In the genomic region with DNA sequence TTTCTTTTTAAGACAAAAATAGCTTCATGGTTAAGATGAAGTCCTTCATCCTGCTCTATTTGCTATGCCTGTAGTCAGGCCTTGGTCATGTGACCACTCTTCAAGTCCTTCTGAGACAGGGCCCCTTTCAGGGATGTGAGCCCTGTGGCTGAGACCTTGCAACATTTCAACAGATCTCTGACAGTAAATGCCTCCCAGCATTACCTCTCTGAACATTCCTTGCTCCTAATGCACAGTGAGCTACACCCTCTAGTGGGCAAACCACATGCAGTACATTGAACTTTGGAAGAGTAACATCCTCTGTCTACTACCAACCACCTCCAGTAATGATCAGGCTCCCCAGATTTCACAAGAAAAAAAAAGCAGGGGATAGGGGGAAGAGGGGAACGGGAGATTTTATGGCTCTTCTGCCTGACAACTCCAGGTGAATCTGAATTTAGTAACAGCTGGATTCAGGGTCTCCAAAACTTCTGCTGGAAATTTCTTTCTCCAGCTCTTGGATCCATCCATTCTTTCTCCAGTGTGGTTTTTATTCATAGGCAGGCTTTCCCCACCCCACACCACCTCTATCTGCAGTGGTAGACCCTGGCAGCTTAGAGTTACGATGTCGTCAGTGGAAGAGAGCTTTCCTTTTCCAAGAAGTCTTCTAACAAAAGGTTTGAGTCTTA, we compare ENCODE assay signal across 8 cellular contexts. TPM values are rescaled to one million over a fixed set of nuclear protein-coding genes. Genes with fewer than 3 reads are reported as not detected.
DNase-seq lines count a peak whose midpoint lies in the region; ATAC-seq and TF ChIP-seq lines count a peak whose summit lies in the region.

No MANE protein-coding gene starts in this region.

- H3K36me3 Mint-ChIP-seq in WTC11, result peaks cover 17% of the 10 kb centered on the region
- peaks cover 12% of the 10 kb centered on the region for H3K36me3 Mint-ChIP-seq in T-helper 2 cell treated with Interferon-gamma antibody and Interleukin-4, amounts not matched to agents 5 μg/mL and 100 μg/mL, for 36 hours (ENCODE audit: low read depth)

- CTCF ChIA-PET in WTC11 (lab: Charles Lee), result interaction anchor here (1.0 to 2.7 kb wide), 12 partner anchors 8 to 238 kb away, joined by 3 to 18 read pairs (median 4); no protein-coding TSS in a partner anchor

- POLR2A ChIA-PET in WTC11 (lab: Charles Lee), result no interaction called here

- TF ChIP-seq CTCF in WTC11 (IDR thresholded peaks at IDR 0.05), result peak; percentile 33

- H3K4me3 Mint-ChIP-seq in WTC11, result no peak overlapping the region
- no peak overlapping the region for H3K4me3 Mint-ChIP-seq in T-helper 2 cell treated with Interferon-gamma antibody and Interleukin-4, amounts not matched to agents 5 μg/mL and 100 μg/mL, for 36 hours

- H3K27ac Mint-ChIP-seq in WTC11, result no peak overlapping the region
- H3K27ac Mint-ChIP-seq in T-helper 2 cell treated with Interferon-gamma antibody and Interleukin-4, amounts not matched to agents 5 μg/mL and 100 μg/mL, for 36 hours, result no peak overlapping the region

- H3K4me1 Mint-ChIP-seq in WTC11, result peaks cover 4% of the 10 kb centered on the region
- peaks cover 7% of the 10 kb centered on the region for H3K4me1 Mint-ChIP-seq in T-helper 2 cell treated with Interferon-gamma antibody and Interleukin-4, amounts not matched to agents 5 μg/mL and 100 μg/mL, for 36 hours (ENCODE audit: low read depth)

- peak; percentile 2 for DNase-seq in COLO668 (lab: John Stamatoyannopoulos, UW; ENCODE audit: unreplicated experiment)
- DNase-seq in NCI-H2196 (lab: John Stamatoyannopoulos, UW; ENCODE audit: unreplicated experiment), result peak; percentile 41
- peak; percentile 36 for DNase-seq in WTC11 (ENCODE audit: low spot score)
- DNase-seq in glomerular visceral epithelial cell (ENCODE audit: extremely low spot score), result peak; percentile 50
- peak; percentile 78 for DNase-seq in renal cortical epithelial cell (ENCODE audit: low read depth)
- DNase-seq in T-helper 2 cell treated with Interferon-gamma antibody and Interleukin-4, amounts not matched to agents 5 μg/mL and 100 μg/mL, for 36 hours (ENCODE audit: low spot score), result no peak

- H3K27me3 Mint-ChIP-seq in WTC11 (ENCODE audit: low read depth), result no peaks in the 10 kb centered on the region
- no peaks in the 10 kb centered on the region for H3K27me3 Mint-ChIP-seq in T-helper 2 cell treated with Interferon-gamma antibody and Interleukin-4, amounts not matched to agents 5 μg/mL and 100 μg/mL, for 36 hours (ENCODE audit: low read depth)

- ATAC-seq in GM18858 (IDR thresholded peaks at IDR 0.05; ENCODE audit: unreplicated experiment), result peak; percentile 93
- peak; percentile 82 for ATAC-seq in HG03025 (IDR thresholded peaks at IDR 0.05; ENCODE audit: low FRiP score, unreplicated experiment)
- peak; percentile 99 for ATAC-seq in WTC11

- peaks cover 15% of the 10 kb centered on the region for H3K9me3 Mint-ChIP-seq in WTC11
- H3K9me3 Mint-ChIP-seq in T-helper 2 cell treated with Interferon-gamma antibody and Interleukin-4, amounts not matched to agents 5 μg/mL and 100 μg/mL, for 36 hours, result peaks cover 16% of the 10 kb centered on the region

TF ChIP-seq in WTC11, 78 proteins besides CTCF, POLR2A, EP300 and RAD21:
- no peak for TF ChIP-seq OVOL2 (CRISPR knock-in tag; IDR thresholded peaks at IDR 0.05; ENCODE audit: borderline replicate concordance)
- TF ChIP-seq GABPB1 (CRISPR knock-in tag; IDR thresholded peaks at IDR 0.05), result 0 out of 2 replicates have a peak, but pooled peaks have one; percentile 25
- TF ChIP-seq TEAD1 (CRISPR knock-in tag; IDR thresholded peaks at IDR 0.05), result no peak
- TF ChIP-seq, protein P1, sequence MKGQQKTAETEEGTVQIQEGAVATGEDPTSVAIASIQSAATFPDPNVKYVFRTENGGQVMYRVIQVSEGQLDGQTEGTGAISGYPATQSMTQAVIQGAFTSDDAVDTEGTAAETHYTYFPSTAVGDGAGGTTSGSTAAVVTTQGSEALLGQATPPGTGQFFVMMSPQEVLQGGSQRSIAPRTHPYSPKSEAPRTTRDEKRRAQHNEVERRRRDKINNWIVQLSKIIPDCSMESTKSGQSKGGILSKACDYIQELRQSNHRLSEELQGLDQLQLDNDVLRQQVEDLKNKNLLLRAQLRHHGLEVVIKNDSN (CRISPR knock-in tag; IDR thresholded peaks at IDR 0.05), result peak; percentile 77
- TF ChIP-seq, protein P2, sequence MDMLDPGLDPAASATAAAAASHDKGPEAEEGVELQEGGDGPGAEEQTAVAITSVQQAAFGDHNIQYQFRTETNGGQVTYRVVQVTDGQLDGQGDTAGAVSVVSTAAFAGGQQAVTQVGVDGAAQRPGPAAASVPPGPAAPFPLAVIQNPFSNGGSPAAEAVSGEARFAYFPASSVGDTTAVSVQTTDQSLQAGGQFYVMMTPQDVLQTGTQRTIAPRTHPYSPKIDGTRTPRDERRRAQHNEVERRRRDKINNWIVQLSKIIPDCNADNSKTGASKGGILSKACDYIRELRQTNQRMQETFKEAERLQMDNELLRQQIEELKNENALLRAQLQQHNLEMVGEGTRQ (CRISPR knock-in tag; IDR thresholded peaks at IDR 0.05), result peak; percentile 80

RNA-seq across cellular contexts. Expression of a gene that starts 8.9 kb away (rescaled TPM):
- 30.4 to 35.8 TPM (median 34.8 TPM) in 3 replicates for total RNA-seq in WTC11 (2021)
- 48.3 and 68.3 TPM in 2 replicates for total RNA-seq in renal cortical epithelial cell

RNA-seq across cellular contexts. Expression of a gene that starts 39.5 kb away (rescaled TPM):
- total RNA-seq in WTC11 (2021) (not detected in 3 replicates), renal cortical epithelial cell (not detected in 2 replicates)
